17 cellular contexts compared by ENCODE assay signal in genomic region chr5:116525680-116526079, GRCh38. TPM values are rescaled to one million over a fixed set of nuclear protein-coding genes. Genes with fewer than 3 reads are reported as not detected.
"Had no signal": no experiment of that assay in that cellular context is flagged by ENCODE, and none has a peak within 500 bp of the region (broad histone marks: within the 10 kb centered on the region; RNA-seq: fewer than 3 reads in every experiment).

No MANE protein-coding gene starts in this region.

- H3K27me3 ChIP-seq: breast epithelium, heart left ventricle, ovary, right lobe of liver, testis had no signal

- H3K4me3 ChIP-seq: breast epithelium, gastrocnemius medialis, heart left ventricle, ovary, right lobe of liver, testis had no signal

- H3K36me3 Mint-ChIP-seq: activated naive CD4-positive, alpha-beta T cell treated with anti-CD3 and anti-CD28 coated beads, Interleukin-2, amount 50 U/mL, for 24 hours; immature natural killer cell had no signal

- DNase-seq: activated CD4-positive, alpha-beta T cell treated with anti-CD3 and anti-CD28 coated beads for 1 hour; activated CD4-positive, alpha-beta T cell treated with anti-CD3 and anti-CD28 coated beads, Interleukin-2, amount 50 U/mL, for 48 hours; activated gamma-delta T cell; effector CD8-positive, alpha-beta T cell; gastrocnemius medialis; heart left ventricle; immature natural killer cell; ovary; right lobe of liver; stimulated activated CD4-positive, alpha-beta T cell treated with anti-CD3 and anti-CD28 coated beads, Interleukin-4, amount 100 ng/mL, for 4 hours; testis; WERI-Rb-1 had no signal

- ATAC-seq: esophagus mucosa; gastrocnemius medialis; heart left ventricle; stimulated activated memory B cell treated with anti-CD40 and anti-IgM and Interleukin-4, amounts not matched to agents 10 μg/mL and 1 μg/mL and 100 μg/mL, for 72 hours had no signal

- H3K27ac ChIP-seq: breast epithelium, gastrocnemius medialis, heart left ventricle, ovary, right lobe of liver, testis, WERI-Rb-1 had no signal

- H3K27ac Mint-ChIP-seq: activated naive CD4-positive, alpha-beta T cell treated with anti-CD3 and anti-CD28 coated beads, Interleukin-2, amount 50 U/mL, for 24 hours; immature natural killer cell; stimulated activated memory B cell treated with anti-CD40 and anti-IgM and Interleukin-4, amounts not matched to agents 10 μg/mL and 1 μg/mL and 100 μg/mL, for 72 hours had no signal

- H3K36me3 ChIP-seq: breast epithelium, gastrocnemius medialis, heart left ventricle, ovary, right lobe of liver, WERI-Rb-1 had no signal

- H3K4me1 ChIP-seq: breast epithelium had no signal

- H3K9me3 ChIP-seq: breast epithelium, gastrocnemius medialis, heart left ventricle, ovary, right lobe of liver, testis had no signal

- H3K27me3 Mint-ChIP-seq: activated naive CD4-positive, alpha-beta T cell treated with anti-CD3 and anti-CD28 coated beads, Interleukin-2, amount 50 U/mL, for 24 hours; stimulated activated memory B cell treated with anti-CD40 and anti-IgM and Interleukin-4, amounts not matched to agents 10 μg/mL and 1 μg/mL and 100 μg/mL, for 72 hours had no signal

- H3K9me3 Mint-ChIP-seq: activated naive CD4-positive, alpha-beta T cell treated with anti-CD3 and anti-CD28 coated beads, Interleukin-2, amount 50 U/mL, for 24 hours; stimulated activated memory B cell treated with anti-CD40 and anti-IgM and Interleukin-4, amounts not matched to agents 10 μg/mL and 1 μg/mL and 100 μg/mL, for 72 hours had no signal

- H3K4me1 Mint-ChIP-seq: activated naive CD4-positive, alpha-beta T cell treated with anti-CD3 and anti-CD28 coated beads, Interleukin-2, amount 50 U/mL, for 24 hours; immature natural killer cell; stimulated activated memory B cell treated with anti-CD40 and anti-IgM and Interleukin-4, amounts not matched to agents 10 μg/mL and 1 μg/mL and 100 μg/mL, for 72 hours had no signal

- H3K4me3 Mint-ChIP-seq: activated naive CD4-positive, alpha-beta T cell treated with anti-CD3 and anti-CD28 coated beads, Interleukin-2, amount 50 U/mL, for 24 hours; immature natural killer cell; stimulated activated memory B cell treated with anti-CD40 and anti-IgM and Interleukin-4, amounts not matched to agents 10 μg/mL and 1 μg/mL and 100 μg/mL, for 72 hours had no signal

RNA-seq across cellular contexts. Expression of gene SEMA6A, which starts 48.9 kb away (rescaled TPM):
- total RNA-seq: T-helper 2 cell treated with Interferon-gamma antibody and Interleukin-4, amounts not matched to agents 100 ng/mL and 5 ng/mL, for 36 hours had no signal
